ENCODE assay signal across 17 cellular contexts in the genomic region with DNA sequence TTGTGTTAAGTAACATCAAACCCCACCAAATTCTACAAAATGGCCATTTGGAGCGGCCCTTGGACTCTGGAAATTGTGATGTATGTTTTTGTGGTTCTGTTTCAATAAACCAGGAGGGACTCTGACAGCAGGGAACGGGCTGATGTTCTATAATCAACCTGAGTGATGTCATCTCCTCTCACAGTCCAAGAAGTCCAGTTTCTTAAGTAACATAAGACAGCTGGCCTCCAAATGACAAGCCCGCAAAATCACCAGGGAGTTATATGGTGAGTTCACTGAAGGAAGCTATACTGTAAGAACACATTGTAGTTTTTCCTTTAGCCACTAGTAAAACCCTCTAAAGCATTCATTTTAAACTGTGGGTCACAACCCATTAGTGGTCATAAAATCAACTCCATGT. TPM values are rescaled to one million over a fixed set of nuclear protein-coding genes. Genes with fewer than 3 reads are reported as not detected.
DNase-seq lines count a peak whose midpoint lies in the region; ATAC-seq and TF ChIP-seq lines count a peak whose summit lies in the region.
"Had no signal": no experiment of that assay in that cellular context is flagged by ENCODE, and none has a peak within 500 bp of the region (broad histone marks: within the 10 kb centered on the region; RNA-seq: fewer than 3 reads in every experiment).

No MANE protein-coding gene starts in this region.

- peak overlapping the region; percentile 65 for H2BK120ac ChIP-seq in IMR-90 (ENCODE audit: low read depth, low read length)
- H2BK120ac ChIP-seq in mesendoderm (ENCODE audit: low read depth, low read length): no peak overlapping the region

- H3K14ac ChIP-seq in IMR-90 (replicated peaks; ENCODE audit: low read depth, low read length): peak overlapping the region; percentile 5; the same call in 1 of the 2 replicates

- H3K27me3 ChIP-seq in IMR-90 (ENCODE audit: control insufficient read depth, insufficient read depth, low read length): no peaks in the 10 kb centered on the region
- H3K27me3 ChIP-seq in mesendoderm (ENCODE audit: insufficient read depth, low read length, poor library complexity): no peaks in the 10 kb centered on the region
- no peaks in the 10 kb centered on the region for H3K27me3 ChIP-seq in naive thymus-derived CD4-positive, alpha-beta T cell (ENCODE audit: control insufficient read depth in 2 of 2, insufficient read depth in 2 of 2, low read length in 2 of 2)
- H3K27me3 ChIP-seq: adrenal gland, BLaER1, MG63 had no signal

- WGBS in IMR-90 (ENCODE audit: extremely low coverage in 2 of 2, insufficient read length in 1 of 2), 2 experiments: no CpG with 5 or more reads among the region's 3 CpGs
- WGBS in mesendoderm (ENCODE audit: extremely low coverage, insufficient coverage, low lambda C conversion rate): no CpG with 5 or more reads among the region's 3 CpGs

- POLR2A ChIA-PET in IMR-90 (lab: Charles Lee; ENCODE audit: unreplicated experiment): no interaction called here
- POLR2A ChIA-PET in naive thymus-derived CD4-positive, alpha-beta T cell (lab: Charles Lee): no interaction called here
- POLR2A ChIA-PET in activated CD4-positive, alpha-beta T cell treated with anti-CD3 and anti-CD28 coated beads for 36 hours (lab: Charles Lee): no interaction called here

- ATAC-seq in IMR-90 (ENCODE audit: low read depth) (peak; percentile 33), HG03439 (IDR thresholded peaks at IDR 0.05; ENCODE audit: unreplicated experiment) (no peak)
- no peak for ATAC-seq in naive thymus-derived CD4-positive, alpha-beta T cell
- ATAC-seq in activated CD4-positive, alpha-beta T cell treated with anti-CD3 and anti-CD28 coated beads for 36 hours: no peak
- ATAC-seq: stimulated activated naive CD8-positive, alpha-beta T cell treated with anti-CD3 and anti-CD28 coated beads, Interleukin-15, Interleukin-2, amounts not matched to agents 100 U/mL and 50 U/mL, for 24 hours had no signal

- peak overlapping the region; percentile 72; the same call in 1 of the 2 replicates for H3K4ac ChIP-seq in IMR-90 (ENCODE audit: low read depth, low read length)
- no peak overlapping the region for H3K4ac ChIP-seq in mesendoderm (ENCODE audit: low read depth, low read length)

- H3K27ac Mint-ChIP-seq in naive thymus-derived CD4-positive, alpha-beta T cell: peak overlapping the region in 3 of 9 donors; percentile 3 to 60 (median 7)
- no peak overlapping the region for H3K27ac Mint-ChIP-seq in activated CD4-positive, alpha-beta T cell treated with anti-CD3 and anti-CD28 coated beads for 36 hours
- H3K27ac Mint-ChIP-seq: mesothelial cell of epicardium had no signal

- intact Hi-C loops in IMR-90 (cut with micrococcal nuclease): no loop called here
- intact Hi-C loops in naive thymus-derived CD4-positive, alpha-beta T cell (cut with micrococcal nuclease): no loop called here
- intact Hi-C loops in activated CD4-positive, alpha-beta T cell treated with anti-CD3 and anti-CD28 coated beads for 36 hours (cut with DNase I, micrococcal nuclease): no loop called here

- no peaks in the 10 kb centered on the region for H3K27me3 Mint-ChIP-seq in naive thymus-derived CD4-positive, alpha-beta T cell
- H3K27me3 Mint-ChIP-seq in activated CD4-positive, alpha-beta T cell treated with anti-CD3 and anti-CD28 coated beads for 36 hours: no peaks in the 10 kb centered on the region

- H4K8ac ChIP-seq in IMR-90 (ENCODE audit: low read depth in 2 of 2, low read length in 2 of 2) (peak overlapping the region; percentile 1 to 2; a peak in 3 of 4 replicates), mesendoderm (ENCODE audit: low read depth, low read length) (no peak overlapping the region)

- H4K5ac ChIP-seq in IMR-90 (ENCODE audit: low read depth, low read length) (peak overlapping the region; percentile 35; the same call in 1 of the 2 replicates), mesendoderm (ENCODE audit: low read length) (no peak overlapping the region)

- H3K4me1 Mint-ChIP-seq in naive thymus-derived CD4-positive, alpha-beta T cell: peaks cover 0 to 15% (median 9%) of the 10 kb centered on the region in 7 donors
- peaks cover 8% of the 10 kb centered on the region for H3K4me1 Mint-ChIP-seq in activated CD4-positive, alpha-beta T cell treated with anti-CD3 and anti-CD28 coated beads for 36 hours

- no peaks in the 10 kb centered on the region; the same call in 1 of the 2 replicates for H4K20me1 ChIP-seq in IMR-90 (ENCODE audit: insufficient read depth, low read length)
- H4K20me1 ChIP-seq: BLaER1 had no signal

- H3K9me3 Mint-ChIP-seq in naive thymus-derived CD4-positive, alpha-beta T cell: no peaks in the 10 kb centered on the region
- no peaks in the 10 kb centered on the region for H3K9me3 Mint-ChIP-seq in activated CD4-positive, alpha-beta T cell treated with anti-CD3 and anti-CD28 coated beads for 36 hours (ENCODE audit: low read depth)
- H3K9me3 Mint-ChIP-seq: mesothelial cell of epicardium had no signal

- H2BK15ac ChIP-seq in IMR-90 (ENCODE audit: low read depth, low read length) (no peak overlapping the region; the same call in 2 of the 3 replicates), mesendoderm (replicated peaks; ENCODE audit: low read depth) (no peak overlapping the region)

- CTCF ChIA-PET in IMR-90 (lab: Yijun Ruan, JAX): no interaction called here
- CTCF ChIA-PET in naive thymus-derived CD4-positive, alpha-beta T cell (lab: Charles Lee): interaction anchor here (0.7 kb wide), 1 partner anchor 102 kb away, joined by 3 read pairs; no protein-coding TSS in a partner anchor
- CTCF ChIA-PET in activated CD4-positive, alpha-beta T cell treated with anti-CD3 and anti-CD28 coated beads for 36 hours (lab: Charles Lee): no interaction called here

- peak overlapping the region; percentile 97 for H2BK5ac ChIP-seq in IMR-90 (ENCODE audit: low read depth, low read length, poor library complexity, severe bottlenecking)
- no peak overlapping the region for H2BK5ac ChIP-seq in mesendoderm (ENCODE audit: low read length)

- H3K4me3 ChIP-seq in AG10803 (ENCODE audit: low read length) (no peak overlapping the region), IMR-90 (ENCODE audit: insufficient read depth, low read depth, low read length) (no peak overlapping the region), choroid plexus epithelial cell (ENCODE audit: low read depth, low read length) (no peak overlapping the region), mesendoderm (ENCODE audit: low read length) (no peak overlapping the region)
- no peak overlapping the region for H3K4me3 ChIP-seq in naive thymus-derived CD4-positive, alpha-beta T cell (ENCODE audit: low read length)
- H3K4me3 ChIP-seq: adrenal gland, BLaER1, MG63 had no signal

- H3K36me3 ChIP-seq in IMR-90 (ENCODE audit: control insufficient read depth, insufficient read depth, low read length): peaks cover 12% of the 10 kb centered on the region
- H3K36me3 ChIP-seq in mesendoderm (ENCODE audit: control insufficient read depth, insufficient read depth, low read length): peaks cover 3% of the 10 kb centered on the region
- peaks cover 0 to 42% (median 4%) of the 10 kb centered on the region in 3 experiments for H3K36me3 ChIP-seq in naive thymus-derived CD4-positive, alpha-beta T cell (ENCODE audit: control insufficient read depth in 2 of 3, insufficient read depth in 3 of 3, low read length in 3 of 3)

- H3K27ac ChIP-seq in IMR-90 (ENCODE audit: insufficient read depth, low read length) (peak overlapping the region; percentile 25; the same call in 1 of the 2 replicates), mesendoderm (ENCODE audit: low read depth, low read length) (peak overlapping the region; percentile 63)
- H3K27ac ChIP-seq in naive thymus-derived CD4-positive, alpha-beta T cell (ENCODE audit: low read depth, low read length): no peak overlapping the region
- H3K27ac ChIP-seq: adrenal gland, BLaER1 had no signal

- TF ChIP-seq CTCF in AG10803 (conservative IDR thresholded peaks at IDR 0.05; ENCODE audit: low read length) (peak; percentile 13; the same call in 1 of the 2 replicates), IMR-90 (conservative IDR thresholded peaks at IDR 0.05; ENCODE audit: low read depth, low read length) (no peak), choroid plexus epithelial cell (conservative IDR thresholded peaks at IDR 0.05; ENCODE audit: low read depth, low read length) (no peak)

- DNase-seq in AG10803 (ENCODE audit: low read depth): peak; percentile 73
- peak; percentile 85 for DNase-seq in IMR-90
- peak; percentile 75 for DNase-seq in choroid plexus epithelial cell (ENCODE audit: low read depth)
- peak; percentile 4 for DNase-seq in mesendoderm
- no peak for DNase-seq in RKO (ENCODE audit: low spot score)
- no peak for DNase-seq in naive thymus-derived CD4-positive, alpha-beta T cell
- DNase-seq in activated CD4-positive, alpha-beta T cell treated with anti-CD3 and anti-CD28 coated beads for 36 hours: no peak
- DNase-seq: activated CD4-positive, CD25-positive, alpha-beta regulatory T cell treated with anti-CD3 and anti-CD28 coated beads, Interleukin-2, amount 50 U/mL, for 72 hours; activated T-cell treated with anti-CD3 and anti-CD28 coated beads, Interleukin-2, amount 50 U/mL, for 1 hour; adrenal gland; effector CD8-positive, alpha-beta T cell; stimulated activated CD4-positive, alpha-beta T cell treated with anti-CD3 and anti-CD28 coated beads, Interleukin-2, amount 100 ng/mL, for 48 hours; stimulated activated naive CD8-positive, alpha-beta T cell treated with anti-CD3 and anti-CD28 coated beads, Interleukin-15, Interleukin-2, amounts not matched to agents 100 U/mL and 50 U/mL, for 24 hours had no signal

- no TSS peak for BruUV-seq in IMR-90 (replicated peaks; lab: Mats Ljungman, UMichigan)

- H2AK5ac ChIP-seq in IMR-90 (ENCODE audit: low read depth, low read length) (no peak overlapping the region), mesendoderm (ENCODE audit: low read length) (no peak overlapping the region)

- peak overlapping the region; percentile 5 for H3K56ac ChIP-seq in IMR-90 (ENCODE audit: extremely low read depth, insufficient read depth, low read length)
- no peak overlapping the region for H3K56ac ChIP-seq in mesendoderm (ENCODE audit: low read length)

- H4K91ac ChIP-seq in IMR-90 (ENCODE audit: insufficient read depth, low read depth, low read length): no peak overlapping the region

- H3K4me3 Mint-ChIP-seq in naive thymus-derived CD4-positive, alpha-beta T cell: no peak overlapping the region
- H3K4me3 Mint-ChIP-seq in activated CD4-positive, alpha-beta T cell treated with anti-CD3 and anti-CD28 coated beads for 36 hours: no peak overlapping the region
- H3K4me3 Mint-ChIP-seq: mesothelial cell of epicardium had no signal

- dilution Hi-C loops in IMR-90 (cut with HindIII; ENCODE audit: low sequenced_read_pairs, unreplicated experiment): no loop called here

- H3K9me3 ChIP-seq in IMR-90 (ENCODE audit: control insufficient read depth, insufficient read depth, low read length): no peaks in the 10 kb centered on the region
- H3K9me3 ChIP-seq in naive thymus-derived CD4-positive, alpha-beta T cell (ENCODE audit: control insufficient read depth in 2 of 3, low read length in 3 of 3): no peaks in the 10 kb centered on the region
- H3K9me3 ChIP-seq: adrenal gland, BLaER1, MG63 had no signal

- peak overlapping the region; percentile 51; the same call in 1 of the 2 replicates for H3K4me2 ChIP-seq in IMR-90 (ENCODE audit: low read depth, low read length)
- no peak overlapping the region for H3K4me2 ChIP-seq in mesendoderm (ENCODE audit: low read length)

- no peak overlapping the region for H2AFZ ChIP-seq in IMR-90 (replicated peaks; ENCODE audit: low read length, poor library complexity)

- in situ Hi-C loops in IMR-90 (cut with MboI; ENCODE audit: low sequenced_read_pairs): no loop called here

- H3K9me1 ChIP-seq in IMR-90 (ENCODE audit: insufficient read depth, low read length): peaks cover 21% of the 10 kb centered on the region

- H2BK20ac ChIP-seq in IMR-90 (ENCODE audit: low read depth, low read length): peak overlapping the region; percentile 69; the same call in 1 of the 2 replicates

- H3K36me3 Mint-ChIP-seq in naive thymus-derived CD4-positive, alpha-beta T cell: peaks cover 0 to 21% (median 5%) of the 10 kb centered on the region in 5 donors
- peaks cover 20% of the 10 kb centered on the region for H3K36me3 Mint-ChIP-seq in activated CD4-positive, alpha-beta T cell treated with anti-CD3 and anti-CD28 coated beads for 36 hours (ENCODE audit: low read depth)

- H3K23ac ChIP-seq in IMR-90 (ENCODE audit: low read depth, low read length) (no peak overlapping the region), mesendoderm (ENCODE audit: low read length) (no peak overlapping the region)

- H3K9ac ChIP-seq in IMR-90 (ENCODE audit: low read depth, low read length) (no peak overlapping the region), mesendoderm (ENCODE audit: low read length) (no peak overlapping the region)
- H3K9ac ChIP-seq: BLaER1 had no signal

- H3K4me1 ChIP-seq in IMR-90 (ENCODE audit: control insufficient read depth, insufficient read depth, low read length): peaks cover 12% of the 10 kb centered on the region
- H3K4me1 ChIP-seq in mesendoderm (ENCODE audit: control insufficient read depth, low read depth, low read length): peaks cover 21% of the 10 kb centered on the region
- no peaks in the 10 kb centered on the region for H3K4me1 ChIP-seq in naive thymus-derived CD4-positive, alpha-beta T cell (ENCODE audit: control insufficient read depth in 2 of 2, insufficient read depth in 2 of 2, low read length in 2 of 2)
- H3K4me1 ChIP-seq: adrenal gland had no signal

- no peaks in the 10 kb centered on the region for H3K79me1 ChIP-seq in IMR-90 (ENCODE audit: low read depth in 1 of 2, low read length in 2 of 2)
- H3K79me1 ChIP-seq in mesendoderm (ENCODE audit: low read length): no peaks in the 10 kb centered on the region

- TF ChIP-seq RAD21 in IMR-90 (IDR thresholded peaks at IDR 0.05; ENCODE audit: low read length): no peak

- TF ChIP-seq POLR2A in IMR-90 (IDR thresholded peaks at IDR 0.05; ENCODE audit: low read depth, low read length): no peak

- no peaks in the 10 kb centered on the region for H3K79me2 ChIP-seq in mesendoderm (ENCODE audit: control insufficient read depth, insufficient read depth, low read length)

- peak overlapping the region; percentile 24; the same call in 1 of the 2 replicates for H3K18ac ChIP-seq in IMR-90 (ENCODE audit: low read depth, low read length)
- H3K18ac ChIP-seq in mesendoderm (ENCODE audit: low read length): peak overlapping the region; percentile 53

- H2AK9ac ChIP-seq in IMR-90 (replicated peaks; ENCODE audit: low read depth, low read length, poor library complexity): no peak overlapping the region

RNA-seq across cellular contexts. Expression of a gene that starts 34.0 kb away (rescaled TPM):
- total RNA-seq in IMR-90 (2012; rRNA removed): 38.6 and 46.1 TPM in 2 replicates
- 29.2 and 29.4 TPM in 2 replicates for polyA plus RNA-seq in IMR-90 (2012; rRNA removed)
- polyA plus RNA-seq in IMR-90 (2012; cell fraction: cytosol; rRNA removed): 11.5 and 14.4 TPM in 2 replicates
- polyA plus RNA-seq in IMR-90 (2012; cell fraction: nucleus; rRNA removed; ENCODE audit: low replicate concordance): 9.2 and 22.7 TPM in 2 replicates
- 39.0 TPM for polyA plus RNA-seq in mesendoderm (2013, experiment 1 of 2)
- 41.3 TPM for polyA plus RNA-seq in mesendoderm (2013, experiment 2 of 2)
- total RNA-seq in naive thymus-derived CD4-positive, alpha-beta T cell: 10 to 100 TPM in 3 of 5 experiments, 1 to 10 TPM in 2; 8.0 to 22.2 (median 10.2) TPM
- polyA plus RNA-seq in naive thymus-derived CD4-positive, alpha-beta T cell: 10 to 100 TPM; 14.4 to 18.8 TPM
- 10 to 100 TPM; 51.7 to 83.5 TPM for total RNA-seq in activated CD4-positive, alpha-beta T cell treated with anti-CD3 and anti-CD28 coated beads for 36 hours

Comparison
In these comparisons a context has a peak if more than half of its experiments do, and no peak if none do; other contexts are left out.
1. DNase-seq: peak in AG10803 (single experiment), IMR-90 (single experiment), choroid plexus epithelial cell (single experiment) and mesendoderm (single experiment); none in RKO (single experiment), naive thymus-derived CD4-positive, alpha-beta T cell (0 of 9) and activated CD4-positive, alpha-beta T cell treated with anti-CD3 and anti-CD28 coated beads for 36 hours (single experiment).